Comparison of ENCODE assay signal across 26 cellular contexts in genomic region chr7:16397497-16398210, GRCh38. TPM values are rescaled to one million over a fixed set of nuclear protein-coding genes. Genes with fewer than 3 reads are reported as not detected.
A peak's percentile ranks its signal among the peaks of the same experiment; 100 is the strongest.
DNase-seq lines count a peak whose midpoint lies in the region; ATAC-seq and TF ChIP-seq lines count a peak whose summit lies in the region.
"Had no signal": no experiment of that assay in that cellular context is flagged by ENCODE, and none has a peak within 500 bp of the region (broad histone marks: within the 10 kb centered on the region; RNA-seq: fewer than 3 reads in every experiment).

No MANE protein-coding gene starts in this region.

- no peak overlapping the region for H3K4me3 Mint-ChIP-seq in activated CD8-positive, alpha-beta T cell treated with anti-CD3 and anti-CD28 coated beads for 36 hours
- no peak overlapping the region for H3K4me3 Mint-ChIP-seq in activated CD8-positive, alpha-beta T cell treated with anti-CD3 and anti-CD28 coated beads, Interleukin-2, amount 10 ng/mL, durations not matched to agents 7 days and 5 days
- H3K4me3 Mint-ChIP-seq in type B pancreatic cell, result peak overlapping the region; percentile 20
- H3K4me3 Mint-ChIP-seq: activated CD4-positive, alpha-beta memory T cell treated with anti-CD3 and anti-CD28 coated beads for 36 hours; dendritic cell treated with granulocyte-macrophage colony-stimulating factor and Interleukin-4, amounts not matched to agents 40 ng/mL and 50 ng/mL, for 4 days; neural progenitor cell; stimulated activated memory B cell treated with anti-CD40 and anti-IgM and Interleukin-4, amounts not matched to agents 10 μg/mL and 1 μg/mL and 100 μg/mL, for 72 hours; T-cell had no signal

- CTCF ChIA-PET in activated CD8-positive, alpha-beta T cell treated with anti-CD3 and anti-CD28 coated beads for 36 hours (lab: Charles Lee), result no interaction called here
- CTCF ChIA-PET in activated CD8-positive, alpha-beta T cell treated with anti-CD3 and anti-CD28 coated beads, Interleukin-2, amount 10 ng/mL, durations not matched to agents 7 days and 5 days (lab: Charles Lee), result no interaction called here

- H3K4me3 ChIP-seq in iPS-18a (ENCODE audit: low read length), result peak overlapping the region; percentile 4
- H3K4me3 ChIP-seq: MG63, neural progenitor cell, SJCRH30, uterus had no signal

- peaks cover 46% of the 10 kb centered on the region for H3K9me3 ChIP-seq in iPS-18a (ENCODE audit: control insufficient read depth, low read depth, low read length)
- H3K9me3 ChIP-seq: uterus had no signal

- H3K27ac Mint-ChIP-seq in activated CD8-positive, alpha-beta T cell treated with anti-CD3 and anti-CD28 coated beads for 36 hours, result no peak overlapping the region
- no peak overlapping the region for H3K27ac Mint-ChIP-seq in activated CD8-positive, alpha-beta T cell treated with anti-CD3 and anti-CD28 coated beads, Interleukin-2, amount 10 ng/mL, durations not matched to agents 7 days and 5 days
- H3K27ac Mint-ChIP-seq in type B pancreatic cell, result no peak overlapping the region
- H3K27ac Mint-ChIP-seq: activated CD4-positive, alpha-beta memory T cell treated with anti-CD3 and anti-CD28 coated beads for 36 hours; dendritic cell treated with granulocyte-macrophage colony-stimulating factor and Interleukin-4, amounts not matched to agents 40 ng/mL and 50 ng/mL, for 4 days; neural progenitor cell; stimulated activated memory B cell treated with anti-CD40 and anti-IgM and Interleukin-4, amounts not matched to agents 10 μg/mL and 1 μg/mL and 100 μg/mL, for 72 hours; T-cell had no signal

- peaks cover 35% of the 10 kb centered on the region for H3K36me3 Mint-ChIP-seq in activated CD8-positive, alpha-beta T cell treated with anti-CD3 and anti-CD28 coated beads for 36 hours (ENCODE audit: low read depth)
- peaks cover 27% of the 10 kb centered on the region for H3K36me3 Mint-ChIP-seq in activated CD8-positive, alpha-beta T cell treated with anti-CD3 and anti-CD28 coated beads, Interleukin-2, amount 10 ng/mL, durations not matched to agents 7 days and 5 days (ENCODE audit: low read depth)
- peaks cover 18% of the 10 kb centered on the region for H3K36me3 Mint-ChIP-seq in type B pancreatic cell
- H3K36me3 Mint-ChIP-seq: T-cell had no signal

- no peaks in the 10 kb centered on the region for H3K27me3 ChIP-seq in iPS-18a (ENCODE audit: control insufficient read depth, insufficient read depth, low read length)
- H3K27me3 ChIP-seq: MG63, neural progenitor cell, SJCRH30, uterus had no signal

- DNase-seq in activated CD8-positive, alpha-beta T cell treated with anti-CD3 and anti-CD28 coated beads for 36 hours, result no peak
- no peak for DNase-seq in activated CD8-positive, alpha-beta T cell treated with anti-CD3 and anti-CD28 coated beads, Interleukin-2, amount 10 ng/mL, durations not matched to agents 7 days and 5 days
- DNase-seq in amniotic epithelial cell (ENCODE audit: low read depth) (peak; percentile 26), type B pancreatic cell (ENCODE audit: extremely low spot score, unreplicated experiment) (no peak), left lobe of liver (ENCODE audit: low spot score) (no peak), NOMO-1 treated with dmso at 0.1 percent for 144 hours (lab: John Stamatoyannopoulos, UW; ENCODE audit: unreplicated experiment) (no peak), activated T-cell treated with anti-CD3 and anti-CD28 coated beads for 4 hours (no peak)
- DNase-seq: 8988T; activated CD4-positive, alpha-beta memory T cell treated with anti-CD3 and anti-CD28 coated beads for 36 hours; central memory CD4-positive, alpha-beta T cell; glutamatergic neuron; KBM-7; MG63; NCI-H1105 treated with DMSO at 0.1 percent for 48 hours; NCI-H1930; NCI-H226; posterior cingulate gyrus; SJCRH30; stimulated activated CD4-positive, alpha-beta T cell treated with anti-CD3 and anti-CD28 coated beads, Interleukin-4, amount 100 ng/mL, for 4 hours; T-cell; uterus had no signal

- peak; percentile 20 for ATAC-seq in activated CD8-positive, alpha-beta T cell treated with anti-CD3 and anti-CD28 coated beads for 36 hours
- no peak for ATAC-seq in activated CD8-positive, alpha-beta T cell treated with anti-CD3 and anti-CD28 coated beads, Interleukin-2, amount 10 ng/mL, durations not matched to agents 7 days and 5 days
- no peak for ATAC-seq in left lobe of liver
- ATAC-seq: activated naive CD4-positive, alpha-beta T cell treated with anti-CD3 and anti-CD28 coated beads, Interleukin-2, amount 50 U/mL, for 72 hours; stimulated activated memory B cell treated with anti-CD40 and anti-IgM and Interleukin-4, amounts not matched to agents 10 μg/mL and 1 μg/mL and 100 μg/mL, for 72 hours; T-cell had no signal

- H3K36me3 ChIP-seq in iPS-18a (ENCODE audit: control insufficient read depth, low read depth, low read length), result no peaks in the 10 kb centered on the region
- H3K36me3 ChIP-seq: MG63, neural progenitor cell, SJCRH30, uterus had no signal

- TF ChIP-seq CTCF in activated CD8-positive, alpha-beta T cell treated with anti-CD3 and anti-CD28 coated beads for 36 hours (IDR thresholded peaks at IDR 0.05), result no peak
- TF ChIP-seq CTCF in type B pancreatic cell (conservative IDR thresholded peaks at IDR 0.05), result no peak

- no peak overlapping the region for H3K9ac ChIP-seq in iPS-18a (ENCODE audit: low read length)
- H3K9ac ChIP-seq: neural progenitor cell had no signal

- peaks cover 41% of the 10 kb centered on the region for H3K9me3 Mint-ChIP-seq in activated CD8-positive, alpha-beta T cell treated with anti-CD3 and anti-CD28 coated beads for 36 hours
- H3K9me3 Mint-ChIP-seq in activated CD8-positive, alpha-beta T cell treated with anti-CD3 and anti-CD28 coated beads, Interleukin-2, amount 10 ng/mL, durations not matched to agents 7 days and 5 days (ENCODE audit: insufficient read depth), result peaks cover 33% of the 10 kb centered on the region
- peaks cover 27% of the 10 kb centered on the region for H3K9me3 Mint-ChIP-seq in type B pancreatic cell

- intact Hi-C loops in activated CD8-positive, alpha-beta T cell treated with anti-CD3 and anti-CD28 coated beads for 36 hours (cut with micrococcal nuclease), result no loop called here

- POLR2A ChIA-PET in activated CD8-positive, alpha-beta T cell treated with anti-CD3 and anti-CD28 coated beads for 36 hours (lab: Charles Lee), result no interaction called here
- POLR2A ChIA-PET in activated CD8-positive, alpha-beta T cell treated with anti-CD3 and anti-CD28 coated beads, Interleukin-2, amount 10 ng/mL, durations not matched to agents 7 days and 5 days (lab: Charles Lee), result no interaction called here

- H3K4me1 Mint-ChIP-seq in activated CD8-positive, alpha-beta T cell treated with anti-CD3 and anti-CD28 coated beads for 36 hours (ENCODE audit: low read depth), result peaks cover 3% of the 10 kb centered on the region
- H3K4me1 Mint-ChIP-seq in activated CD8-positive, alpha-beta T cell treated with anti-CD3 and anti-CD28 coated beads, Interleukin-2, amount 10 ng/mL, durations not matched to agents 7 days and 5 days (ENCODE audit: low read depth), result no peaks in the 10 kb centered on the region
- no peaks in the 10 kb centered on the region for H3K4me1 Mint-ChIP-seq in type B pancreatic cell (ENCODE audit: unreplicated experiment)
- H3K4me1 Mint-ChIP-seq: neural progenitor cell; stimulated activated memory B cell treated with anti-CD40 and anti-IgM and Interleukin-4, amounts not matched to agents 10 μg/mL and 1 μg/mL and 100 μg/mL, for 72 hours; T-cell had no signal

- no peak overlapping the region for H3K27ac ChIP-seq in iPS-18a (ENCODE audit: low read length)
- H3K27ac ChIP-seq: neural progenitor cell, SJCRH30, uterus had no signal

- H3K4me1 ChIP-seq in iPS-18a (ENCODE audit: control insufficient read depth, low read depth, low read length), result no peaks in the 10 kb centered on the region
- H3K4me1 ChIP-seq: neural progenitor cell, uterus had no signal

- no peaks in the 10 kb centered on the region for H3K27me3 Mint-ChIP-seq in activated CD8-positive, alpha-beta T cell treated with anti-CD3 and anti-CD28 coated beads for 36 hours
- no peaks in the 10 kb centered on the region for H3K27me3 Mint-ChIP-seq in activated CD8-positive, alpha-beta T cell treated with anti-CD3 and anti-CD28 coated beads, Interleukin-2, amount 10 ng/mL, durations not matched to agents 7 days and 5 days (ENCODE audit: low read depth)
- no peaks in the 10 kb centered on the region for H3K27me3 Mint-ChIP-seq in type B pancreatic cell
- H3K27me3 Mint-ChIP-seq: activated CD4-positive, alpha-beta memory T cell treated with anti-CD3 and anti-CD28 coated beads for 36 hours; stimulated activated memory B cell treated with anti-CD40 and anti-IgM and Interleukin-4, amounts not matched to agents 10 μg/mL and 1 μg/mL and 100 μg/mL, for 72 hours; T-cell had no signal

RNA-seq across cellular contexts. Expression of gene CRPPA, which starts 23.7 kb away (rescaled TPM):
- total RNA-seq in activated CD8-positive, alpha-beta T cell treated with anti-CD3 and anti-CD28 coated beads for 36 hours, result 1 to 10 TPM; 1.4 to 1.6 TPM
- total RNA-seq in activated CD8-positive, alpha-beta T cell treated with anti-CD3 and anti-CD28 coated beads, Interleukin-2, amount 10 ng/mL, durations not matched to agents 7 days and 5 days, result under 1 TPM; 0.74 to 0.81 TPM
- 2.8 and 2.9 TPM in 2 replicates for total RNA-seq in type B pancreatic cell (ENCODE audit: low replicate concordance)
- 2.2 TPM for total RNA-seq in left lobe of liver
